ENCODE assay signal across 14 cellular contexts in genomic region chr5:126477681-126478117, GRCh38. TPM values are rescaled to one million over a fixed set of nuclear protein-coding genes. Genes with fewer than 3 reads are reported as not detected.
A peak's percentile ranks its signal among the peaks of the same experiment; 100 is the strongest.
DNase-seq lines count a peak whose midpoint lies in the region; ATAC-seq and TF ChIP-seq lines count a peak whose summit lies in the region.
"Had no signal": no experiment of that assay in that cellular context is flagged by ENCODE, and none has a peak within 500 bp of the region (broad histone marks: within the 10 kb centered on the region; RNA-seq: fewer than 3 reads in every experiment).

No MANE protein-coding gene starts in this region.

- intact Hi-C loops in testis (cut with DNase I; ENCODE audit: low total_unique reads): no loop called here

- H3K14ac ChIP-seq in mesenchymal stem cell (ENCODE audit: low read length in 2 of 2): no peak overlapping the region

- H3K36me3 ChIP-seq in MM.1S (replicated peaks; ENCODE audit: insufficient read depth, low read length) (no peaks in the 10 kb centered on the region), mesenchymal stem cell (ENCODE audit: control insufficient read depth in 1 of 2, insufficient read depth in 2 of 2, low read depth in 1 of 2, low read length in 2 of 2) (peaks cover 16 to 49% of the 10 kb centered on the region in 2 experiments), testis (ENCODE audit: low read depth, missing control alignments) (no peaks in the 10 kb centered on the region)

- H3K4ac ChIP-seq in mesenchymal stem cell (ENCODE audit: low read depth in 1 of 2, low read length in 2 of 2): no peak overlapping the region

- no peaks in the 10 kb centered on the region for H3K79me2 ChIP-seq in MM.1S (ENCODE audit: low read length)

- H4K20me1 ChIP-seq in MM.1S (ENCODE audit: insufficient read depth, low read length): no peaks in the 10 kb centered on the region

- no peaks in the 10 kb centered on the region for H3K9me3 Mint-ChIP-seq in chondrocyte (ENCODE audit: low read depth)
- no peaks in the 10 kb centered on the region for H3K9me3 Mint-ChIP-seq in activated T-cell treated with anti-CD3 and anti-CD28 coated beads, Interleukin-2, amount 50 U/mL, for 24 hours
- H3K9me3 Mint-ChIP-seq: activated CD8-positive, alpha-beta T cell treated with anti-CD3 and anti-CD28 coated beads for 36 hours had no signal

- TF ChIP-seq POLR2A in testis (IDR thresholded peaks at IDR 0.05): no peak

- peaks cover 40% of the 10 kb centered on the region for H3K36me3 Mint-ChIP-seq in chondrocyte (ENCODE audit: low read depth)
- peaks cover 68% of the 10 kb centered on the region for H3K36me3 Mint-ChIP-seq in activated T-cell treated with anti-CD3 and anti-CD28 coated beads, Interleukin-2, amount 50 U/mL, for 24 hours (ENCODE audit: low read depth)

- H3K27me3 ChIP-seq in MM.1S (replicated peaks; ENCODE audit: insufficient read depth, low read length) (no peaks in the 10 kb centered on the region), mesenchymal stem cell (ENCODE audit: control insufficient read depth in 1 of 2, insufficient read depth in 1 of 2, low read length in 2 of 2) (no peaks in the 10 kb centered on the region), testis (no peaks in the 10 kb centered on the region)
- H3K27me3 ChIP-seq: cardiac muscle cell had no signal

- no peak overlapping the region for H3K4me3 Mint-ChIP-seq in chondrocyte (ENCODE audit: unreplicated experiment)
- H3K4me3 Mint-ChIP-seq in activated T-cell treated with anti-CD3 and anti-CD28 coated beads, Interleukin-2, amount 50 U/mL, for 24 hours: no peak overlapping the region
- H3K4me3 Mint-ChIP-seq: activated CD8-positive, alpha-beta T cell treated with anti-CD3 and anti-CD28 coated beads for 36 hours had no signal

- no peak overlapping the region for H2AK5ac ChIP-seq in mesenchymal stem cell (ENCODE audit: low read length, severe bottlenecking)

- no peak overlapping the region for H3K4me3 ChIP-seq in MM.1S (ENCODE audit: low read length)
- H3K4me3 ChIP-seq in mesenchymal stem cell (ENCODE audit: insufficient read depth in 1 of 2, low read depth in 1 of 2, low read length in 2 of 2): peak overlapping the region in 1 of 2 experiments; percentile 22
- H3K4me3 ChIP-seq in testis: no peak overlapping the region
- H3K4me3 ChIP-seq in coronary artery: no peak overlapping the region
- H3K4me3 ChIP-seq: cardiac muscle cell had no signal

- TF ChIP-seq CTCF in MM.1S (IDR thresholded peaks at IDR 0.05; ENCODE audit: low read length) (no peak), chondrocyte (IDR thresholded peaks at IDR 0.05) (no peak), testis (IDR thresholded peaks at IDR 0.05) (no peak), coronary artery (IDR thresholded peaks at IDR 0.05) (no peak), GM10248 (IDR thresholded peaks at IDR 0.05; ENCODE audit: control extremely low read depth, extremely low read depth, low read depth, missing control alignments) (no peak)

- no peak overlapping the region for H2BK15ac ChIP-seq in mesenchymal stem cell (ENCODE audit: low read depth, poor library complexity, severe bottlenecking)

- H3K9ac ChIP-seq in MM.1S (ENCODE audit: low read length) (peak overlapping the region; percentile 6; the same call in 1 of the 2 replicates), mesenchymal stem cell (ENCODE audit: low read length) (peak overlapping the region; percentile 64)
- H3K9ac ChIP-seq: KMS-11 had no signal

- H3K23ac ChIP-seq in mesenchymal stem cell (ENCODE audit: low read length in 2 of 2): no peak overlapping the region

- no peak overlapping the region for H4K8ac ChIP-seq in mesenchymal stem cell (ENCODE audit: low read length)

- H2BK120ac ChIP-seq in mesenchymal stem cell (ENCODE audit: low read depth, low read length): no peak overlapping the region

- H3K4me1 ChIP-seq in MM.1S (ENCODE audit: low read length) (no peaks in the 10 kb centered on the region), mesenchymal stem cell (ENCODE audit: control insufficient read depth, insufficient read depth, low read depth, low read length) (peaks cover under 1% of the 10 kb centered on the region), testis (peaks cover 22% of the 10 kb centered on the region)

- H3K4me2 ChIP-seq in MM.1S (ENCODE audit: low read depth, low read length) (peak overlapping the region; percentile 6; the same call in 1 of the 2 replicates), mesenchymal stem cell (ENCODE audit: low read length, poor library complexity, severe bottlenecking) (no peak overlapping the region)
- H3K4me2 ChIP-seq: KMS-11 had no signal

- DNase-seq in MM.1S (peak; percentile 9), chondrocyte (ENCODE audit: low spot score) (no peak), mesenchymal stem cell (no peak), testis (no peak), coronary artery (ENCODE audit: low spot score) (no peak), GM10248 (ENCODE audit: extremely low spot score) (no peak)
- DNase-seq in activated T-cell treated with anti-CD3 and anti-CD28 coated beads, Interleukin-2, amount 50 U/mL, for 24 hours: no peak
- DNase-seq: activated CD8-positive, alpha-beta T cell treated with anti-CD3 and anti-CD28 coated beads for 36 hours; activated effector memory CD4-positive, alpha-beta T cell treated with Interleukin-2 at 50 U/mL for 16 hours; NCI-H1694; occipital lobe had no signal

- H2AFZ ChIP-seq in MM.1S (ENCODE audit: low read length): no peak overlapping the region
- H2AFZ ChIP-seq in mesenchymal stem cell (ENCODE audit: low read depth, low read length): no peak overlapping the region

- POLR2A ChIA-PET in GM10248 (lab: Yijun Ruan, JAX): no interaction called here

- peaks cover 13% of the 10 kb centered on the region for H3K79me1 ChIP-seq in mesenchymal stem cell (replicated peaks; ENCODE audit: low read length, poor library complexity, severe bottlenecking)

- CTCF ChIA-PET in GM10248 (lab: Yijun Ruan, JAX): interaction anchor here (0.8 to 1.2 kb wide), 2 partner anchors 14 to 124 kb away, joined by 3 read pairs; no protein-coding TSS in a partner anchor

- no peaks in the 10 kb centered on the region for H3K9me3 ChIP-seq in MM.1S (replicated peaks; ENCODE audit: insufficient read depth, low read length)
- no peaks in the 10 kb centered on the region for H3K9me3 ChIP-seq in mesenchymal stem cell (ENCODE audit: control insufficient read depth, low read length)
- H3K9me3 ChIP-seq in testis: no peaks in the 10 kb centered on the region

- peaks cover 39% of the 10 kb centered on the region for H3K4me1 Mint-ChIP-seq in chondrocyte (ENCODE audit: low read depth)
- no peaks in the 10 kb centered on the region for H3K4me1 Mint-ChIP-seq in activated T-cell treated with anti-CD3 and anti-CD28 coated beads, Interleukin-2, amount 50 U/mL, for 24 hours (ENCODE audit: low read depth)

- 91% methylated on average over 4 of the region's 4 CpGs for WGBS in mesenchymal stem cell
- 38 to 41% methylated on average over 4 of the region's 4 CpGs for WGBS in testis, 2 donors

- no peaks in the 10 kb centered on the region for H3F3A ChIP-seq in MM.1S (ENCODE audit: insufficient read depth, low read length)

- H3K9me2 ChIP-seq in MM.1S (replicated peaks; ENCODE audit: insufficient read depth, low read length): no peaks in the 10 kb centered on the region

- no peak for ATAC-seq in HG03442 (IDR thresholded peaks at IDR 0.05; ENCODE audit: unreplicated experiment)
- ATAC-seq: activated CD8-positive, alpha-beta T cell treated with anti-CD3 and anti-CD28 coated beads for 36 hours had no signal

- H4K91ac ChIP-seq in mesenchymal stem cell (ENCODE audit: low read length): no peak overlapping the region

- H2BK12ac ChIP-seq in mesenchymal stem cell (ENCODE audit: low read length in 2 of 2): no peak overlapping the region

- H3K27ac Mint-ChIP-seq in chondrocyte (ENCODE audit: unreplicated experiment): peak overlapping the region; percentile 27
- no peak overlapping the region for H3K27ac Mint-ChIP-seq in activated T-cell treated with anti-CD3 and anti-CD28 coated beads, Interleukin-2, amount 50 U/mL, for 24 hours
- H3K27ac Mint-ChIP-seq: activated CD8-positive, alpha-beta T cell treated with anti-CD3 and anti-CD28 coated beads for 36 hours had no signal

- no peaks in the 10 kb centered on the region for H3K27me3 Mint-ChIP-seq in chondrocyte (ENCODE audit: low read depth)
- no peaks in the 10 kb centered on the region for H3K27me3 Mint-ChIP-seq in activated T-cell treated with anti-CD3 and anti-CD28 coated beads, Interleukin-2, amount 50 U/mL, for 24 hours
- H3K27me3 Mint-ChIP-seq: activated CD8-positive, alpha-beta T cell treated with anti-CD3 and anti-CD28 coated beads for 36 hours had no signal

- H2BK5ac ChIP-seq in mesenchymal stem cell (ENCODE audit: low read depth, low read length, poor library complexity, severe bottlenecking): no peak overlapping the region

- no peak overlapping the region for H3K18ac ChIP-seq in mesenchymal stem cell (ENCODE audit: low read depth in 1 of 2, low read length in 2 of 2)

- H3K27ac ChIP-seq in MM.1S (ENCODE audit: low read length): peak overlapping the region; percentile 27; the same call in 1 of the 2 replicates
- H3K27ac ChIP-seq in mesenchymal stem cell (ENCODE audit: low read length, poor library complexity, severe bottlenecking): no peak overlapping the region
- peak overlapping the region; percentile 69 to 86 for H3K27ac ChIP-seq in testis
- H3K27ac ChIP-seq in coronary artery: peak overlapping the region in 1 of 2 donors; percentile 50
- H3K27ac ChIP-seq: cardiac muscle cell, KMS-11 had no signal

RNA-seq across cellular contexts. Expression of gene GRAMD2B, which starts 54.5 kb away (rescaled TPM):
- total RNA-seq in chondrocyte: 56.5 to 72.4 TPM (median 61.5 TPM) in 3 replicates
- polyA plus RNA-seq in mesenchymal stem cell (2013, experiment 1 of 2): 26.5 TPM
- 26.7 TPM for polyA plus RNA-seq in mesenchymal stem cell (2013, experiment 2 of 2)
- 10 to 100 TPM; 23.5 to 35.0 TPM for total RNA-seq in testis
- 10.8 TPM for polyA plus RNA-seq in testis (ENCODE audit: insufficient read depth, low read depth, low replicate concordance)
